In the genomic region with DNA sequence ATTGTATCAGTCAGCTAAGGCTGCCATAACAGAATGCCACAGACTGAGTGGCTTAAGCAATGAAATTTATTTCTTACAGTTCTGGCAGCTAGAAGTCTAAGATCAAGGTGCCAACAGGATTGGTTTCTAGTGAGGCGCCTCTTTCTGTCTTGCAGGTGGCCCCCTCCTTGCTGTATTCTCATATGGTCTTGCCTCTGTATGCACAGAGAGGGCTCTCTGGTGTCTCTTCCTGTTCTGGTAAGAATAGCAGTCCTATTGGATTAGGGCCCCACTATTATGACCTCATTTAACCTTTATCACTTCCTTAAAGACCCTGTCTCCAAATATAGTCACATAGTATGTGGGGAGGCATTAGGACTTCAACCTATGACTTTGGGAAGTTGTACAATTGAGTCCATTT, we compare ENCODE assay signal across 25 cellular contexts.
"Had no signal": no experiment of that assay in that cellular context is flagged by ENCODE, and none has a peak within 500 bp of the region (broad histone marks: within the 10 kb centered on the region; RNA-seq: fewer than 3 reads in every experiment).

No MANE protein-coding gene starts in this region.

- H3K36me3 Mint-ChIP-seq: naive thymus-derived CD8-positive, alpha-beta T cell; type B pancreatic cell had no signal

- H3K4me1 Mint-ChIP-seq: nephron progenitor cell had no signal

- H3K27ac Mint-ChIP-seq: effector memory CD8-positive, alpha-beta T cell; naive thymus-derived CD8-positive, alpha-beta T cell; nephron progenitor cell; type B pancreatic cell had no signal

- ATAC-seq: effector memory CD8-positive, alpha-beta T cell; heart right ventricle; left colon; lower lobe of right lung; naive thymus-derived CD8-positive, alpha-beta T cell; sciatic nerve had no signal

- DNase-seq: cortex of kidney; effector memory CD8-positive, alpha-beta T cell; esophagus squamous epithelium; foreskin melanocyte; glutamatergic neuron; heart right ventricle; hippocampal formation; left colon; left ventricle myocardium inferior; lower lobe of right lung; naive thymus-derived CD8-positive, alpha-beta T cell; nephron progenitor cell; nucleus accumbens; stimulated activated CD4-positive, alpha-beta T cell treated with anti-CD3 and anti-CD28 coated beads, Interleukin-12 subunit alpha, Interleukin-12 subunit beta, amount 100 ng/mL, for 4 hours; stimulated activated CD4-positive, alpha-beta T cell treated with anti-CD3 and anti-CD28 coated beads, Interleukin-1b, Interleukin-23, amount 100 ng/mL, for 48 hours; stimulated activated CD4-positive, alpha-beta T cell treated with anti-CD3 and anti-CD28 coated beads, Interleukin-4, amount 100 ng/mL, for 1 hour; stimulated activated CD8-positive, alpha-beta memory T cell treated with anti-CD3 and anti-CD28 coated beads, Interleukin-4, amount 100 ng/mL, for 48 hours; stimulated activated naive CD4-positive, alpha-beta T cell treated with Interleukin-2 at 50 U/mL for 16 hours; stomach; thyroid gland had no signal

- H3K27me3 Mint-ChIP-seq: type B pancreatic cell had no signal

- H3K9me3 Mint-ChIP-seq: effector memory CD8-positive, alpha-beta T cell had no signal

- H3K4me3 Mint-ChIP-seq: effector memory CD8-positive, alpha-beta T cell; naive thymus-derived CD8-positive, alpha-beta T cell; nephron progenitor cell; type B pancreatic cell had no signal

- H3K4me3 ChIP-seq: esophagus squamous epithelium, heart right ventricle, left ventricle myocardium inferior, lower lobe of right lung, prostate gland, right atrium auricular region, smooth muscle cell, stomach, thyroid gland had no signal
